22 cellular contexts compared by ENCODE assay signal in the genomic region with DNA sequence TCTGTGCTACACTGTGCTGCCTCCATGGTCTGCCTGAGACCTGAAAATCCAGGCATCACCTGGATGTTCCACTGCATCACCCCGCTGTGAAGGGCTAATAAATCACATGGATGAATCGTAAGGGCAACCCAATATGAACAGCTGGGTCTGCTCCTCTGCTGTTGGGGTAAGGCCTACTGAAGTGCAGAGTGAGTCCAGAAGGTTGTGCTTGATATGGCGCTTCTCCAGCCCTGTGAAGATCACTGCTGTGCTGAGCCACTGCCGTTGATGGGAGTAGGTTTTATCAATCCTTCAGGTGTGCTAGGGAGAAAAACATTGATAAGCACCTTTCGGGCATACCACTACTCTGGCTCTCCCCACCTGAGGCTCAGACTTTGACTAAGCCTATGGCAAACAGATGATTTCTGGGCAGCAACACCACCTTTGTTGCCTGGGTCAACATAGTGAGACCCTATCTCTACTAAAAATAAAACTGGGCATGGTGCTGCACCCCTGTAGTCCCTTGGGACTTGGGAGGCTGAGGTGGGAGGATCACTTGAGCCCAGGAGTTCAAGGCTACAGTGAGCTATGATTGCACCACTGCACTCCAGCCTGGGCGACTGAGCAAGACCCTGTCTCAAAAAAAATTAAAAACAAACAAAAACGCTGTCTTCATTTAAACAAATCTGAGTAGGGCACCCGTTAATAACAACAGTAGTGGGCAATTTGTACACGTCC. TPM values are rescaled to one million over a fixed set of nuclear protein-coding genes. Genes with fewer than 3 reads are reported as not detected.
DNase-seq lines count a peak whose midpoint lies in the region; ATAC-seq, FAIRE-seq and TF ChIP-seq lines count a peak whose summit lies in the region.
"Had no signal": no experiment of that assay in that cellular context is flagged by ENCODE, and none has a peak within 500 bp of the region (broad histone marks: within the 10 kb centered on the region; RNA-seq: fewer than 3 reads in every experiment).

No MANE protein-coding gene starts in this region.

- FAIRE-seq in endothelial cell of umbilical vein (lab: Jason Lieb, UNC): peak; percentile 40
- FAIRE-seq: islet of Langerhans had no signal

- H3K4me1 ChIP-seq in endothelial cell of umbilical vein (ENCODE audit: control insufficient read depth, extremely low read depth, insufficient read depth, low read length): peaks cover 80% of the 10 kb centered on the region
- peaks cover 4 to 13% of the 10 kb centered on the region in 2 donors for H3K4me1 ChIP-seq in lung (ENCODE audit: control insufficient read depth in 2 of 2, insufficient read depth in 2 of 2, low read length in 2 of 2)
- H3K4me1 ChIP-seq in subcutaneous abdominal adipose tissue (ENCODE audit: control insufficient read depth in 5 of 5, insufficient read depth in 5 of 5, low read length in 5 of 5): peaks cover 31 to 96% (median 73%) of the 10 kb centered on the region in 5 donors
- peaks cover 41% of the 10 kb centered on the region for H3K4me1 ChIP-seq in mucosa of descending colon (ENCODE audit: low read depth)

- intact Hi-C loops in endothelial cell of umbilical vein (cut with micrococcal nuclease) (no loop called here), mucosa of descending colon (cut with DNase I, micrococcal nuclease) (no loop called here)

- ATAC-seq in WTC11: no peak
- no peak for ATAC-seq in lung (ENCODE audit: insufficient read depth, low FRiP score)
- ATAC-seq in GM21737 (IDR thresholded peaks at IDR 0.05; ENCODE audit: unreplicated experiment): no peak
- ATAC-seq in mucosa of descending colon: no peak
- ATAC-seq: stimulated activated memory B cell treated with anti-CD40 and anti-IgM and Interleukin-4, amounts not matched to agents 10 μg/mL and 1 μg/mL and 100 μg/mL, for 72 hours had no signal

- CTCF ChIA-PET in WTC11 (lab: Charles Lee): interaction anchor here (1.8 to 3.9 kb wide), 2 partner anchors 14 to 62 kb away, joined by 9 to 38 read pairs; no protein-coding TSS in a partner anchor
- CTCF ChIA-PET in endothelial cell of umbilical vein (lab: Charles Lee): interaction anchor here (1.0 to 11.4 kb wide), 5 partner anchors 12 to 72 kb away, joined by 3 to 286 read pairs (median 5); no protein-coding TSS in a partner anchor

- H3K9me3 Mint-ChIP-seq in WTC11: no peaks in the 10 kb centered on the region
- H3K9me3 Mint-ChIP-seq: neural crest cell; stimulated activated memory B cell treated with anti-CD40 and anti-IgM and Interleukin-4, amounts not matched to agents 10 μg/mL and 1 μg/mL and 100 μg/mL, for 72 hours had no signal

- peaks cover 55% of the 10 kb centered on the region for H3K27me3 Mint-ChIP-seq in WTC11 (ENCODE audit: low read depth)

- H3K4me3 ChIP-seq in endothelial cell of umbilical vein (replicated peaks in 1 of 3; ENCODE audit: insufficient read depth in 1 of 3, low read depth in 1 of 3, low read length in 3 of 3) (peak overlapping the region; percentile 85 to 92 (median 86)), lung (peak overlapping the region; percentile 61), subcutaneous abdominal adipose tissue (ENCODE audit: low read depth in 1 of 5, low read length in 5 of 5) (peak overlapping the region in 3 of 5 donors; percentile 75 to 88 (median 84)), mucosa of descending colon (no peak overlapping the region)

- no peaks in the 10 kb centered on the region for H3K9me1 ChIP-seq in endothelial cell of umbilical vein (replicated peaks; ENCODE audit: control insufficient read depth, extremely low read depth, insufficient read depth, low read length)

- H3K27me3 ChIP-seq in endothelial cell of umbilical vein (ENCODE audit: control insufficient read depth in 2 of 2, insufficient read depth in 2 of 2, low read length in 2 of 2) (no peaks in the 10 kb centered on the region), lung (ENCODE audit: control insufficient read depth, insufficient read depth) (no peaks in the 10 kb centered on the region), subcutaneous abdominal adipose tissue (ENCODE audit: control insufficient read depth in 5 of 5, insufficient read depth in 4 of 5, low read length in 5 of 5) (peaks cover 0 to 14% (median 0%) of the 10 kb centered on the region in 5 donors)

- H4K20me1 ChIP-seq in endothelial cell of umbilical vein (replicated peaks; ENCODE audit: control insufficient read depth, extremely low read depth, insufficient read depth, low read length): no peaks in the 10 kb centered on the region

- H3K36me3 Mint-ChIP-seq in WTC11: no peaks in the 10 kb centered on the region
- H3K36me3 Mint-ChIP-seq: stimulated activated memory B cell treated with anti-CD40 and anti-IgM and Interleukin-4, amounts not matched to agents 10 μg/mL and 1 μg/mL and 100 μg/mL, for 72 hours had no signal

- no peak overlapping the region for H2AFZ ChIP-seq in endothelial cell of umbilical vein (ENCODE audit: low read depth, low read length)

- BruUV-seq in endothelial cell of umbilical vein (replicated peaks; lab: Mats Ljungman, UMichigan): no TSS peak

- H3K4me1 Mint-ChIP-seq in WTC11: peaks cover 21% of the 10 kb centered on the region

- H3K9me3 ChIP-seq in endothelial cell of umbilical vein (replicated peaks; ENCODE audit: control insufficient read depth, insufficient read depth, low read length) (no peaks in the 10 kb centered on the region), lung (ENCODE audit: control insufficient read depth in 2 of 2, insufficient read depth in 1 of 2, low read length in 1 of 2) (no peaks in the 10 kb centered on the region), subcutaneous abdominal adipose tissue (ENCODE audit: control insufficient read depth in 5 of 5, low read length in 5 of 5) (no peaks in the 10 kb centered on the region), mucosa of descending colon (no peaks in the 10 kb centered on the region)
- H3K9me3 ChIP-seq: tibial artery had no signal

- POLR2A ChIA-PET in WTC11 (lab: Charles Lee) (no interaction called here), endothelial cell of umbilical vein (lab: Charles Lee) (no interaction called here)

- H3K9ac ChIP-seq in endothelial cell of umbilical vein (replicated peaks; ENCODE audit: extremely low read depth, insufficient read depth, low read length) (peak overlapping the region; percentile 95), subcutaneous abdominal adipose tissue (ENCODE audit: low read length in 5 of 5) (peak overlapping the region in 1 of 5 donors; percentile 71)

- H3K4me3 Mint-ChIP-seq in WTC11: no peak overlapping the region
- H3K4me3 Mint-ChIP-seq: neural crest cell; stimulated activated memory B cell treated with anti-CD40 and anti-IgM and Interleukin-4, amounts not matched to agents 10 μg/mL and 1 μg/mL and 100 μg/mL, for 72 hours had no signal

- H3K27ac ChIP-seq in endothelial cell of umbilical vein (ENCODE audit: insufficient read depth, low read depth, low read length) (peak overlapping the region; percentile 99), lung (ENCODE audit: low read depth in 1 of 2, low read length in 1 of 2) (peak overlapping the region in 1 of 2 donors; percentile 77), subcutaneous abdominal adipose tissue (ENCODE audit: low read depth, low read length) (peak overlapping the region; percentile 93)
- H3K27ac ChIP-seq: tibial artery had no signal

- TF ChIP-seq CTCF in WTC11 (IDR thresholded peaks at IDR 0.05) (no peak), endothelial cell of umbilical vein (IDR thresholded peaks at IDR 0.05; ENCODE audit: extremely low read depth in 1 of 2, insufficient read depth in 1 of 2, low read depth in 1 of 2, low read length in 2 of 2) (no peak), lung (IDR thresholded peaks at IDR 0.05; ENCODE audit: control extremely low read depth, extremely low read depth) (no peak), mucosa of descending colon (IDR thresholded peaks at IDR 0.05) (no peak)

- no peak overlapping the region for H3K27ac Mint-ChIP-seq in WTC11
- H3K27ac Mint-ChIP-seq: stimulated activated memory B cell treated with anti-CD40 and anti-IgM and Interleukin-4, amounts not matched to agents 10 μg/mL and 1 μg/mL and 100 μg/mL, for 72 hours had no signal

- no peak for DNase-seq in WTC11 (ENCODE audit: low spot score)
- no peak for DNase-seq in endothelial cell of umbilical vein (ENCODE audit: low read depth, low spot score)
- no peak for DNase-seq in lung (ENCODE audit: low spot score)
- no peak for DNase-seq in HuH-7 (ENCODE audit: low spot score)
- DNase-seq in mucosa of descending colon: no peak
- DNase-seq: activated naive CD4-positive, alpha-beta T cell; activated T-cell treated with anti-CD3 and anti-CD28 coated beads for 4 hours; anterior cingulate cortex; COR-L47; effector CD4-positive, alpha-beta T cell; NCI-H1105; NCI-H524 treated with DMSO at 0.1 percent for 48 hours; SHP77 had no signal

- peaks cover 8% of the 10 kb centered on the region in 2 experiments for H3K36me3 ChIP-seq in endothelial cell of umbilical vein (ENCODE audit: control insufficient read depth in 2 of 2, extremely low read depth in 1 of 2, insufficient read depth in 2 of 2, low read length in 2 of 2)
- peaks cover 0 to 5% of the 10 kb centered on the region in 2 donors for H3K36me3 ChIP-seq in lung (ENCODE audit: control insufficient read depth in 2 of 2, insufficient read depth in 2 of 2, low read length in 2 of 2)
- H3K36me3 ChIP-seq in subcutaneous abdominal adipose tissue (ENCODE audit: control insufficient read depth in 5 of 5, insufficient read depth in 5 of 5, low read length in 5 of 5): peaks cover 0 to 10% (median 0%) of the 10 kb centered on the region in 5 donors
- no peaks in the 10 kb centered on the region for H3K36me3 ChIP-seq in mucosa of descending colon (ENCODE audit: low read depth)
- H3K36me3 ChIP-seq: tibial artery had no signal

- 64 to 75% methylated on average over 9 of the region's 9 CpGs for whole genome bisulfite sequencing in lung, 2 donors

- H3K79me2 ChIP-seq in endothelial cell of umbilical vein (ENCODE audit: control insufficient read depth, insufficient read depth, low read length): peaks cover 68% of the 10 kb centered on the region

- no peak for TF ChIP-seq POLR2A in endothelial cell of umbilical vein (IDR thresholded peaks at IDR 0.05; ENCODE audit: low read depth, low read length)

- dilution Hi-C loops in endothelial cell of umbilical vein (cut with MboI; ENCODE audit: extremely low pct_ligation_motif_present, low sequenced_read_pairs): no loop called here

- peak overlapping the region; percentile 96 for H3K4me2 ChIP-seq in endothelial cell of umbilical vein (ENCODE audit: insufficient read depth, low read length)

RNA-seq across cellular contexts. Expression of a gene that starts 1.7 kb away (rescaled TPM):
- total RNA-seq in WTC11 (2021) (0.64 to 1.5 TPM (median 0.98 TPM) in 3 replicates), endothelial cell of umbilical vein (404 and 427 TPM in 2 replicates), lung (100 to 1,000 TPM; 101 to 186 TPM), mucosa of descending colon (100 to 1,000 TPM; 132 to 261 (median 247) TPM)
- polyA plus RNA-seq in endothelial cell of umbilical vein (355 and 403 TPM in 2 replicates), lung (100 to 1,000 TPM in 1 of 2 donors, 10 to 100 TPM in 1; 76.1 to 130 TPM)
- 270 and 301 TPM in 2 replicates for polyA plus RNA-seq in endothelial cell of umbilical vein (2011; cell fraction: cytosol; rRNA removed)
- 559 and 644 TPM in 2 replicates for polyA plus RNA-seq in endothelial cell of umbilical vein (2011; cell fraction: nucleus; rRNA removed)
- polyA plus RNA-seq in endothelial cell of umbilical vein (2012): 203 and 337 TPM in 2 replicates
- polyA minus RNA-seq in endothelial cell of umbilical vein: 398 and 445 TPM in 2 replicates
- polyA minus RNA-seq in endothelial cell of umbilical vein (2011; cell fraction: cytosol; rRNA and poly(A)+ RNA removed): not detected
- polyA minus RNA-seq in endothelial cell of umbilical vein (2011; cell fraction: nucleus; rRNA and poly(A)+ RNA removed): 169 and 190 TPM in 2 replicates
- total RNA-seq: T-helper 1 cell treated with Interleukin-12 subunit alpha and Interleukin-12 subunit beta and Interleukin-4 antibody, amounts not matched to agents 30 ng/mL and 1 ng/mL, for 36 hours had no signal

RNA-seq across cellular contexts. Expression of a gene that starts 21.1 kb away (rescaled TPM):
- total RNA-seq in WTC11 (2021) (1.7 to 2.3 TPM (median 2.0 TPM) in 3 replicates), endothelial cell of umbilical vein (0.95 and 1.2 TPM in 2 replicates), lung (under 1 TPM; 0.14 to 0.21 TPM), mucosa of descending colon (under 1 TPM in 1 of 3 donors, not detected in 2; 0.46 TPM)
- polyA plus RNA-seq in endothelial cell of umbilical vein (0.80 and 0.92 TPM in 2 replicates), lung (under 1 TPM; 0.24 to 0.50 TPM)
- 0.25 and 0.34 TPM in 2 replicates for polyA plus RNA-seq in endothelial cell of umbilical vein (2011; cell fraction: cytosol; rRNA removed)
- polyA plus RNA-seq in endothelial cell of umbilical vein (2011; cell fraction: nucleus; rRNA removed): 2.9 and 3.2 TPM in 2 replicates
- 0.60 and 0.86 TPM in 2 replicates for polyA plus RNA-seq in endothelial cell of umbilical vein (2012)
- polyA minus RNA-seq in endothelial cell of umbilical vein: 0.36 and 0.61 TPM in 2 replicates
- polyA minus RNA-seq in endothelial cell of umbilical vein (2011; cell fraction: cytosol; rRNA and poly(A)+ RNA removed): not detected
- 0.58 and 0.87 TPM in 2 replicates for polyA minus RNA-seq in endothelial cell of umbilical vein (2011; cell fraction: nucleus; rRNA and poly(A)+ RNA removed)
- total RNA-seq: LHCN-M2; neural crest cell; renal cortical epithelial cell; T-helper 1 cell treated with Interleukin-12 subunit alpha and Interleukin-12 subunit beta and Interleukin-4 antibody, amounts not matched to agents 30 ng/mL and 1 ng/mL, for 36 hours had no signal

RNA-seq across cellular contexts. Expression of a gene that starts 42.5 kb away (rescaled TPM):
- 20.9 to 24.1 TPM (median 22.3 TPM) in 3 replicates for total RNA-seq in WTC11 (2021)
- 25.4 and 33.7 TPM in 2 replicates for total RNA-seq in endothelial cell of umbilical vein
- polyA plus RNA-seq in endothelial cell of umbilical vein: 25.5 and 29.0 TPM in 2 replicates
- 23.9 and 24.1 TPM in 2 replicates for polyA plus RNA-seq in endothelial cell of umbilical vein (2011; cell fraction: cytosol; rRNA removed)
- 43.8 and 45.3 TPM in 2 replicates for polyA plus RNA-seq in endothelial cell of umbilical vein (2011; cell fraction: nucleus; rRNA removed)
- polyA plus RNA-seq in endothelial cell of umbilical vein (2012): 21.7 and 26.2 TPM in 2 replicates
- polyA minus RNA-seq in endothelial cell of umbilical vein: 54.5 and 58.3 TPM in 2 replicates
- polyA minus RNA-seq in endothelial cell of umbilical vein (2011; cell fraction: cytosol; rRNA and poly(A)+ RNA removed): 7.4 TPM
- polyA minus RNA-seq in endothelial cell of umbilical vein (2011; cell fraction: nucleus; rRNA and poly(A)+ RNA removed): 24.5 and 28.9 TPM in 2 replicates
- 10 to 100 TPM; 14.0 to 41.7 TPM for total RNA-seq in lung
- 10 to 100 TPM; 14.3 to 27.7 TPM for polyA plus RNA-seq in lung
- 10 to 100 TPM; 42.4 to 95.7 (median 77.3) TPM for total RNA-seq in mucosa of descending colon

Comparison
In these comparisons a context has a peak if more than half of its experiments do, and no peak if none do; other contexts are left out.
1. RNA of a gene that starts 1.7 kb away (total RNA-seq): 404 to 427 TPM in endothelial cell of umbilical vein, 132 to 261 TPM in mucosa of descending colon and 101 to 186 TPM in lung; 0.64 to 1.5 TPM in WTC11; every median in the first group is over 10 times any median in the second.